Comparison of ENCODE assay signal across 1 cellular context in genomic region chr2:177618270-177619253, GRCh38.
A peak's percentile ranks its signal among the peaks of the same experiment; 100 is the strongest.
TF ChIP-seq lines count a peak whose summit lies in the region.

No MANE protein-coding gene starts in this region.

TF ChIP-seq in K562, 482 proteins besides CTCF, POLR2A, EP300 and RAD21 (continued from another document and continues in another):
- TF ChIP-seq ZFP91 (CRISPR knock-in tag; IDR thresholded peaks at IDR 0.05): no peak; the same call in 1 of the 2 replicates
- TF ChIP-seq ZNF124 (CRISPR knock-in tag; IDR thresholded peaks at IDR 0.05): no peak
- TF ChIP-seq RHOXF2B (CRISPR knock-in tag; conservative IDR thresholded peaks at IDR 0.05): no peak; the same call in 1 of the 2 replicates
- no peak for TF ChIP-seq IRF1 (CRISPR knock-in tag; IDR thresholded peaks at IDR 0.05; ENCODE audit: borderline replicate concordance)
- TF ChIP-seq CREB3 (tag; conservative IDR thresholded peaks at IDR 0.05; ENCODE audit: low read depth): no peak
- TF ChIP-seq PKNOX1 (IDR thresholded peaks at IDR 0.05): peak; percentile 74
- no peak for TF ChIP-seq IRF2 (CRISPR knock-in tag; IDR thresholded peaks at IDR 0.05)
- no peak for TF ChIP-seq ZNF586 (CRISPR knock-in tag; conservative IDR thresholded peaks at IDR 0.05)
- TF ChIP-seq COPS2 (conservative IDR thresholded peaks at IDR 0.05): no peak
- no peak for TF ChIP-seq ZBTB26 (CRISPR knock-in tag; IDR thresholded peaks at IDR 0.05)
- no peak for TF ChIP-seq BRF1 (IDR thresholded peaks at IDR 0.05; ENCODE audit: borderline replicate concordance, extremely low read depth, insufficient read length)
- TF ChIP-seq ATF6 (CRISPR knock-in tag; IDR thresholded peaks at IDR 0.05): peak; percentile 78; the same call in 1 of the 2 replicates
- no peak for TF ChIP-seq RNF2 (IDR thresholded peaks at IDR 0.05)
- no peak for TF ChIP-seq TSHZ1 (CRISPR knock-in tag; IDR thresholded peaks at IDR 0.05)
- no peak for TF ChIP-seq ZNF174 (CRISPR knock-in tag; IDR thresholded peaks at IDR 0.05)
- no peak for TF ChIP-seq SMAD2 (IDR thresholded peaks at IDR 0.05; ENCODE audit: low read depth, low read length)
- TF ChIP-seq HLTF (IDR thresholded peaks at IDR 0.05): 0 out of 2 replicates have a peak, but pooled peaks have one; percentile 51
- TF ChIP-seq MNT (conservative IDR thresholded peaks at IDR 0.05): peak; percentile 81 to 91
- TF ChIP-seq MTA2 (IDR thresholded peaks at IDR 0.05; ENCODE audit: low read depth): no peak
- no peak; the same call in 1 of the 2 replicates for TF ChIP-seq TCF3 (CRISPR knock-in tag; IDR thresholded peaks at IDR 0.05)
- TF ChIP-seq ARID1B (IDR thresholded peaks at IDR 0.05): 0 out of 2 replicates have a peak, but pooled peaks have one; percentile 5
- TF ChIP-seq ARHGAP35 (IDR thresholded peaks at IDR 0.05; ENCODE audit: partially characterized antibody): no peak
- TF ChIP-seq CBFA2T3 (IDR thresholded peaks at IDR 0.05): no peak
- no peak for TF ChIP-seq KHSRP (IDR thresholded peaks at IDR 0.05)
- peak; percentile 92 for TF ChIP-seq MXI1 (IDR thresholded peaks at IDR 0.05; ENCODE audit: low read depth, low read length)
- TF ChIP-seq ZNF584 (CRISPR knock-in tag; IDR thresholded peaks at IDR 0.05; ENCODE audit: low read depth): no peak
- peak in 1 of 2 experiments; percentile 93; a peak in 2 of 4 replicates for TF ChIP-seq HDAC1 (IDR thresholded peaks at IDR 0.05)
- no peak for TF ChIP-seq NFRKB (IDR thresholded peaks at IDR 0.05; ENCODE audit: low read depth)
- no peak for TF ChIP-seq NELFE (IDR thresholded peaks at IDR 0.05; ENCODE audit: insufficient read depth, insufficient read length)
- TF ChIP-seq CBFB (CRISPR knock-in tag; IDR thresholded peaks at IDR 0.05): no peak
- no peak for TF ChIP-seq PRPF4 (IDR thresholded peaks at IDR 0.05; ENCODE audit: insufficient read depth, low read depth, low read length, poor library complexity, severe bottlenecking)
- no peak for TF ChIP-seq ZKSCAN3 (CRISPR knock-in tag; IDR thresholded peaks at IDR 0.05)
- TF ChIP-seq BDP1 (IDR thresholded peaks at IDR 0.05; ENCODE audit: insufficient read depth, insufficient read length): no peak
- peak; percentile 17; the same call in 1 of the 2 replicates for TF ChIP-seq SMAD4 (CRISPR knock-in tag; conservative IDR thresholded peaks at IDR 0.05)
- TF ChIP-seq CHD4 (IDR thresholded peaks at IDR 0.05; ENCODE audit: insufficient read depth, insufficient replicate concordance, low read depth, low read length, poor library complexity, severe bottlenecking): no peak
- peak; percentile 15; the same call in 1 of the 2 replicates for TF ChIP-seq SMARCA4 (IDR thresholded peaks at IDR 0.05)
- TF ChIP-seq SRSF1 (IDR thresholded peaks at IDR 0.05; ENCODE audit: low read depth, low read length): no peak
- TF ChIP-seq CBX2 (IDR thresholded peaks at IDR 0.05; ENCODE audit: insufficient read depth, low read length, poor library complexity, severe bottlenecking): no peak
- peak in 1 of 2 experiments; percentile 87; a peak in 1 of 4 replicates for TF ChIP-seq KDM4B (IDR thresholded peaks at IDR 0.05; ENCODE audit: borderline replicate concordance in 2 of 2, low read depth in 1 of 2)
- TF ChIP-seq MBD2 (IDR thresholded peaks at IDR 0.05; ENCODE audit: borderline replicate concordance, low read depth): peak; percentile 64; the same call in 1 of the 2 replicates
- no peak for TF ChIP-seq HBP1 (CRISPR knock-in tag; IDR thresholded peaks at IDR 0.05)
- peak; percentile 96 for TF ChIP-seq ZBTB2 (IDR thresholded peaks at IDR 0.05)
- TF ChIP-seq SIN3A (IDR thresholded peaks at IDR 0.05; ENCODE audit: borderline replicate concordance in 2 of 2, control insufficient read depth in 1 of 2, low read depth in 2 of 2, low read length in 2 of 2): peak; percentile 66 to 84; a peak in 2 of 4 replicates
- TF ChIP-seq ATF2 (CRISPR knock-in tag; IDR thresholded peaks at IDR 0.05): no peak
- no peak for TF ChIP-seq SNRNP70 (optimal IDR thresholded peaks at IDR 0.05; ENCODE audit: low read depth, low read length)
- TF ChIP-seq WHSC1 (IDR thresholded peaks at IDR 0.05; ENCODE audit: low read length): no peak
